Comparison of ENCODE assay signal across 26 cellular contexts in the genomic region with DNA sequence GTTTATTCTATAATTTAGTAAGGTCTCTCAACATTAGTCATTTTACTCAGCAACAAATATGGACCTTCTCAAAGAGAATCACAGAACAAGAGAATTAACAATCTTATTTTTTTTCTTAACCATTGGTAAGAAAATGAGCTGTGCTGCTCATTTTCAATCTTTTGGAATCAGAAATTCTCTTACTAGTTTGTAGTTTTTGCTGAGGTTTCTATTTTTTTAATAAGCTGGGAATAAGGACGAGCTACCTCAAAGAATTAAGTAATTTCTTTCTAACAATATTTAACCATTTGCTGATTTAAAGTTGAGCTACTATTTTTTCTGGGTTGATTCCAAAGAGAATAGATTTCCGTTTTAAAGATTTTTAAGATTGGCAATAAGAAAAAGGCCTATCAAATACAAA. TPM values are rescaled to one million over a fixed set of nuclear protein-coding genes. Genes with fewer than 3 reads are reported as not detected.
DNase-seq lines count a peak whose midpoint lies in the region; ATAC-seq, FAIRE-seq and TF ChIP-seq lines count a peak whose summit lies in the region.
"Had no signal": no experiment of that assay in that cellular context is flagged by ENCODE, and none has a peak within 500 bp of the region (broad histone marks: within the 10 kb centered on the region; RNA-seq: fewer than 3 reads in every experiment).

No MANE protein-coding gene starts in this region.

- TF ChIP-seq CTCF in HepG2 (CRISPR knock-in tag; IDR thresholded peaks at IDR 0.05) (no peak), right lobe of liver (IDR thresholded peaks at IDR 0.05) (no peak), IMR-90 (conservative IDR thresholded peaks at IDR 0.05; ENCODE audit: low read depth, low read length) (no peak), kidney (IDR thresholded peaks at IDR 0.05; ENCODE audit: borderline replicate concordance, extremely low read depth, insufficient read depth) (no peak)
- no peak for TF ChIP-seq CTCF in CD8-positive, alpha-beta T cell (IDR thresholded peaks at IDR 0.05)

- H3K9me3 ChIP-seq in HepG2 (ENCODE audit: low read length) = no peaks in the 10 kb centered on the region
- no peaks in the 10 kb centered on the region for H3K9me3 ChIP-seq in right lobe of liver
- no peaks in the 10 kb centered on the region for H3K9me3 ChIP-seq in IMR-90 (ENCODE audit: control insufficient read depth, insufficient read depth, low read length)
- H3K9me3 ChIP-seq in kidney (ENCODE audit: control insufficient read depth in 1 of 2, low read length in 2 of 2) = no peaks in the 10 kb centered on the region
- H3K9me3 ChIP-seq in CD8-positive, alpha-beta T cell (ENCODE audit: low read length) = no peaks in the 10 kb centered on the region
- H3K9me3 ChIP-seq: BLaER1 treated with 17β-estradiol and CSF1 and Interleukin-3, amounts not matched to agents 10 nM and 100 nM; Caco-2 had no signal

- no peak overlapping the region for H2BK20ac ChIP-seq in IMR-90 (ENCODE audit: low read depth, low read length)

- BruUV-seq in HepG2 (replicated peaks; lab: Mats Ljungman, UMichigan) (no TSS peak), IMR-90 (replicated peaks; lab: Mats Ljungman, UMichigan) (no TSS peak)

- no peak overlapping the region for H3K4me3 ChIP-seq in HepG2 (replicated peaks in 1 of 3; ENCODE audit: insufficient read depth in 1 of 3, low read depth in 2 of 3, low read length in 3 of 3)
- H3K4me3 ChIP-seq in right lobe of liver = no peak overlapping the region
- H3K4me3 ChIP-seq in IMR-90 (ENCODE audit: insufficient read depth, low read depth, low read length) = no peak overlapping the region
- H3K4me3 ChIP-seq in kidney (ENCODE audit: low read length in 2 of 2) = no peak overlapping the region
- no peak overlapping the region for H3K4me3 ChIP-seq in CD8-positive, alpha-beta T cell (ENCODE audit: low read depth, low read length)
- H3K4me3 ChIP-seq: BLaER1 treated with 17β-estradiol and CSF1 and Interleukin-3, amounts not matched to agents 10 nM and 100 nM; GM12878 had no signal

- H3K23ac ChIP-seq in IMR-90 (ENCODE audit: low read depth, low read length) = no peak overlapping the region

- TF ChIP-seq EP300 in HepG2 (IDR thresholded peaks at IDR 0.05; ENCODE audit: low read depth in 2 of 2, low read length in 2 of 2) (no peak), HepG2 (CRISPR knock-in tag; IDR thresholded peaks at IDR 0.05; ENCODE audit: borderline replicate concordance) (no peak)

- peaks cover 0 to 4% (median 0%) of the 10 kb centered on the region in 3 donors for H3K36me3 Mint-ChIP-seq in immature natural killer cell
- H3K36me3 Mint-ChIP-seq in CD8-positive, alpha-beta T cell = peaks cover 2% of the 10 kb centered on the region
- H3K36me3 Mint-ChIP-seq: CD4-positive, CD25-positive, alpha-beta regulatory T cell had no signal

- H3K4me3 Mint-ChIP-seq in immature natural killer cell = no peak overlapping the region
- H3K4me3 Mint-ChIP-seq in CD8-positive, alpha-beta T cell = no peak overlapping the region
- H3K4me3 Mint-ChIP-seq: B cell; CD4-positive, alpha-beta memory T cell; CD4-positive, CD25-positive, alpha-beta regulatory T cell had no signal

- H3K27me3 ChIP-seq in HepG2 (ENCODE audit: control insufficient read depth in 1 of 2, insufficient read depth in 2 of 2, low read length in 2 of 2) (no peaks in the 10 kb centered on the region), right lobe of liver (no peaks in the 10 kb centered on the region), IMR-90 (ENCODE audit: control insufficient read depth, insufficient read depth, low read length) (no peaks in the 10 kb centered on the region)
- H3K27me3 ChIP-seq in CD8-positive, alpha-beta T cell (ENCODE audit: insufficient read depth, low read length) = no peaks in the 10 kb centered on the region
- H3K27me3 ChIP-seq: BLaER1 treated with 17β-estradiol and CSF1 and Interleukin-3, amounts not matched to agents 10 nM and 100 nM had no signal

- no peak overlapping the region for H3K27ac ChIP-seq in HepG2 (ENCODE audit: extremely low read length, insufficient read depth, low read length)
- H3K27ac ChIP-seq in right lobe of liver = no peak overlapping the region
- H3K27ac ChIP-seq in IMR-90 (ENCODE audit: insufficient read depth, low read length) = no peak overlapping the region
- H3K27ac ChIP-seq in kidney (ENCODE audit: low read depth in 2 of 2, low read length in 2 of 2) = no peak overlapping the region
- H3K27ac ChIP-seq in CD8-positive, alpha-beta T cell (ENCODE audit: low read depth, low read length) = no peak overlapping the region
- H3K27ac ChIP-seq: 22Rv1; BLaER1 treated with 17β-estradiol and CSF1 and Interleukin-3, amounts not matched to agents 10 nM and 100 nM; C4-2B had no signal

- no peak for TF ChIP-seq RAD21 in HepG2 (CRISPR knock-in tag; IDR thresholded peaks at IDR 0.05)
- no peak for TF ChIP-seq RAD21 in IMR-90 (IDR thresholded peaks at IDR 0.05; ENCODE audit: low read length)

- H3K9me3 Mint-ChIP-seq in immature natural killer cell = no peaks in the 10 kb centered on the region
- H3K9me3 Mint-ChIP-seq in CD8-positive, alpha-beta T cell = no peaks in the 10 kb centered on the region
- H3K9me3 Mint-ChIP-seq: CD4-positive, alpha-beta memory T cell; CD4-positive, CD25-positive, alpha-beta regulatory T cell had no signal

- POLR2A ChIA-PET in HepG2 (lab: Yijun Ruan, JAX) = no interaction called here
- POLR2A ChIA-PET in IMR-90 (lab: Charles Lee; ENCODE audit: unreplicated experiment) = interaction anchor here (0.6 kb wide), 1 partner anchor 44 kb away, joined by 3 read pairs; a partner anchor contains a TSS
- POLR2A ChIA-PET in CD8-positive, alpha-beta T cell (lab: Charles Lee) = no interaction called here

- H4K20me1 ChIP-seq in HepG2 (ENCODE audit: insufficient read depth, low read length) = no peaks in the 10 kb centered on the region
- H4K20me1 ChIP-seq in IMR-90 (ENCODE audit: insufficient read depth, low read length) = no peaks in the 10 kb centered on the region
- H4K20me1 ChIP-seq: BLaER1 treated with 17β-estradiol and CSF1 and Interleukin-3, amounts not matched to agents 10 nM and 100 nM had no signal

- H4K91ac ChIP-seq in IMR-90 (ENCODE audit: insufficient read depth, low read depth, low read length) = no peak overlapping the region

- H2AFZ ChIP-seq in HepG2 (ENCODE audit: low read length) = no peak overlapping the region
- no peak overlapping the region for H2AFZ ChIP-seq in IMR-90 (replicated peaks; ENCODE audit: low read length, poor library complexity)

- ATAC-seq in HepG2 = no peak
- no peak for ATAC-seq in right lobe of liver
- no peak for ATAC-seq in IMR-90 (ENCODE audit: low read depth)
- no peak for ATAC-seq in CD8-positive, alpha-beta T cell
- ATAC-seq: GM12878 had no signal

- H3K14ac ChIP-seq in IMR-90 (replicated peaks; ENCODE audit: low read depth, low read length) = no peak overlapping the region

- H2AK9ac ChIP-seq in IMR-90 (replicated peaks; ENCODE audit: low read depth, low read length, poor library complexity) = no peak overlapping the region

- in situ Hi-C loops in HepG2 (cut with HindIII; ENCODE audit: extremely low pct_ligation_motif_present, low pct_unique_long_range_greater_than_20kb) = no loop called here
- in situ Hi-C loops in IMR-90 (cut with MboI; ENCODE audit: low sequenced_read_pairs) = no loop called here

- H3K56ac ChIP-seq in IMR-90 (ENCODE audit: extremely low read depth, insufficient read depth, low read length) = no peak overlapping the region

- no peaks in the 10 kb centered on the region for H3K27me3 Mint-ChIP-seq in immature natural killer cell (ENCODE audit: low read depth in 3 of 3)
- no peaks in the 10 kb centered on the region for H3K27me3 Mint-ChIP-seq in CD8-positive, alpha-beta T cell (ENCODE audit: low read depth)
- H3K27me3 Mint-ChIP-seq: B cell; CD4-positive, alpha-beta memory T cell; CD4-positive, CD25-positive, alpha-beta regulatory T cell had no signal

- no peak overlapping the region for H4K8ac ChIP-seq in IMR-90 (ENCODE audit: low read depth in 2 of 2, low read length in 2 of 2)

- WGBS in HepG2 (ENCODE audit: low lambda C conversion rate) = 90% methylated on average over 2 of the region's 2 CpGs
- 84% methylated on average over 2 of the region's 2 CpGs for WGBS in right lobe of liver (ENCODE audit: insufficient coverage, low coverage, low lambda C conversion rate, missing lambda C conversion rate)
- WGBS in IMR-90 (ENCODE audit: extremely low coverage in 2 of 2, insufficient read length in 1 of 2), 2 experiments = no CpG with 5 or more reads among the region's 2 CpGs

- dilution Hi-C loops in IMR-90 (cut with HindIII; ENCODE audit: low sequenced_read_pairs, unreplicated experiment) = no loop called here

- no peak overlapping the region for H2AK5ac ChIP-seq in IMR-90 (ENCODE audit: low read depth, low read length)

- H3K4ac ChIP-seq in IMR-90 (ENCODE audit: low read depth, low read length) = no peak overlapping the region

- intact Hi-C loops in HepG2 (cut with micrococcal nuclease; ENCODE audit: unreplicated experiment) = no loop called here
- intact Hi-C loops in right lobe of liver (cut with DNase I) = no loop called here
- intact Hi-C loops in IMR-90 (cut with micrococcal nuclease) = no loop called here
- intact Hi-C loops in kidney (cut with DNase I) = no loop called here
- intact Hi-C loops in CD8-positive, alpha-beta T cell (cut with DNase I, micrococcal nuclease) = no loop called here

- peaks cover 18 to 24% of the 10 kb centered on the region in 2 donors for H3K4me1 Mint-ChIP-seq in immature natural killer cell
- peaks cover 11% of the 10 kb centered on the region for H3K4me1 Mint-ChIP-seq in CD8-positive, alpha-beta T cell (ENCODE audit: low read depth)
- H3K4me1 Mint-ChIP-seq: B cell had no signal

- H2BK5ac ChIP-seq in IMR-90 (ENCODE audit: low read depth, low read length, poor library complexity, severe bottlenecking) = no peak overlapping the region

- no peak overlapping the region for H2BK120ac ChIP-seq in IMR-90 (ENCODE audit: low read depth, low read length)

- FAIRE-seq in HepG2 (lab: Jason Lieb, UNC) = peak; percentile 18
- FAIRE-seq in endometrium (lab: Jason Lieb, UNC) = peak; percentile 84
- peak; percentile 25 for FAIRE-seq in kidney (lab: Jason Lieb, UNC)
- FAIRE-seq in frontal cortex (lab: Jason Lieb, UNC) = no peak
- FAIRE-seq: D721Med, GM12878, GM12892, GM18507 had no signal

- H3K18ac ChIP-seq in IMR-90 (ENCODE audit: low read depth, low read length) = no peak overlapping the region

- no peaks in the 10 kb centered on the region for H3K79me1 ChIP-seq in IMR-90 (ENCODE audit: low read depth in 1 of 2, low read length in 2 of 2)

- H3K79me2 ChIP-seq in HepG2 (ENCODE audit: insufficient read depth, low read length) = no peaks in the 10 kb centered on the region

- H3K9me1 ChIP-seq in IMR-90 (ENCODE audit: insufficient read depth, low read length) = no peaks in the 10 kb centered on the region; the same call in 1 of the 2 replicates

- DNase-seq in HepG2 (ENCODE audit: low spot score) = no peak
- DNase-seq in right lobe of liver = no peak
- no peak for DNase-seq in IMR-90
- no peak for DNase-seq in kidney
- no peak for DNase-seq in immature natural killer cell
- no peak for DNase-seq in frontal cortex (ENCODE audit: low spot score in 2 of 2)
- DNase-seq in CD8-positive, alpha-beta T cell = no peak
- DNase-seq: AML-193; Caco-2; Calu3; CD4-positive, alpha-beta memory T cell; CD4-positive, CD25-positive, alpha-beta regulatory T cell; DMS79 treated with DMSO at 0.1 percent for 48 hours; GDM1 had no signal

- no peak overlapping the region for H3K27ac Mint-ChIP-seq in immature natural killer cell
- H3K27ac Mint-ChIP-seq in CD8-positive, alpha-beta T cell = no peak overlapping the region
- H3K27ac Mint-ChIP-seq: B cell; CD4-positive, CD25-positive, alpha-beta regulatory T cell had no signal

- CTCF ChIA-PET in HepG2 (lab: Yijun Ruan, JAX; ENCODE audit: low intra/inter-chr PET ratio, low total read pairs) (no interaction called here), IMR-90 (lab: Yijun Ruan, JAX) (no interaction called here)
- CTCF ChIA-PET in CD8-positive, alpha-beta T cell (lab: Charles Lee) = interaction anchor here (0.7 kb wide), 1 partner anchor 12 kb away, joined by 3 read pairs; no protein-coding TSS in a partner anchor

- H4K5ac ChIP-seq in IMR-90 (ENCODE audit: low read depth, low read length) = no peak overlapping the region

- H3K36me3 ChIP-seq in HepG2 (replicated peaks in 1 of 2; ENCODE audit: control insufficient read depth in 1 of 2, insufficient read depth in 2 of 2, low read length in 2 of 2) (no peaks in the 10 kb centered on the region), right lobe of liver (no peaks in the 10 kb centered on the region), IMR-90 (ENCODE audit: control insufficient read depth, insufficient read depth, low read length) (no peaks in the 10 kb centered on the region), kidney (ENCODE audit: control insufficient read depth in 1 of 2, insufficient read depth in 2 of 2, low read length in 2 of 2) (peaks cover 0 to 2% of the 10 kb centered on the region in 2 donors)
- no peaks in the 10 kb centered on the region for H3K36me3 ChIP-seq in CD8-positive, alpha-beta T cell (ENCODE audit: insufficient read depth, low read length)
- H3K36me3 ChIP-seq: BLaER1 treated with 17β-estradiol and CSF1 and Interleukin-3, amounts not matched to agents 10 nM and 100 nM had no signal

- H2BK15ac ChIP-seq in IMR-90 (ENCODE audit: low read depth, low read length) = no peak overlapping the region

- no peak overlapping the region for H3K9ac ChIP-seq in HepG2 (ENCODE audit: insufficient read depth, low read depth, low read length)
- no peak overlapping the region for H3K9ac ChIP-seq in IMR-90 (ENCODE audit: low read depth, low read length)
- H3K9ac ChIP-seq in kidney (ENCODE audit: low read length in 2 of 2) = no peak overlapping the region
- H3K9ac ChIP-seq: BLaER1 treated with 17β-estradiol and CSF1 and Interleukin-3, amounts not matched to agents 10 nM and 100 nM had no signal

- TF ChIP-seq POLR2A in HepG2 (IDR thresholded peaks at IDR 0.05; ENCODE audit: insufficient read depth in 1 of 2, low read depth in 2 of 2, low read length in 2 of 2) = no peak
- no peak for TF ChIP-seq POLR2A in right lobe of liver (IDR thresholded peaks at IDR 0.05)
- TF ChIP-seq POLR2A in IMR-90 (IDR thresholded peaks at IDR 0.05; ENCODE audit: low read depth, low read length) = no peak

- H3K4me2 ChIP-seq in HepG2 (ENCODE audit: low read depth, low read length) = no peak overlapping the region
- H3K4me2 ChIP-seq in IMR-90 (ENCODE audit: low read depth, low read length) = no peak overlapping the region
- H3K4me2 ChIP-seq: BLaER1 treated with 17β-estradiol and CSF1 and Interleukin-3, amounts not matched to agents 10 nM and 100 nM had no signal

- H3K4me1 ChIP-seq in HepG2 (ENCODE audit: insufficient read depth, low read length) = no peaks in the 10 kb centered on the region
- no peaks in the 10 kb centered on the region for H3K4me1 ChIP-seq in right lobe of liver
- H3K4me1 ChIP-seq in IMR-90 (ENCODE audit: control insufficient read depth, insufficient read depth, low read length) = peaks cover 5% of the 10 kb centered on the region
- H3K4me1 ChIP-seq in kidney (ENCODE audit: control insufficient read depth in 1 of 2, insufficient read depth in 1 of 2, low read depth in 1 of 2, low read length in 2 of 2) = no peaks in the 10 kb centered on the region
- no peaks in the 10 kb centered on the region for H3K4me1 ChIP-seq in CD8-positive, alpha-beta T cell (ENCODE audit: insufficient read depth, low read length)
- H3K4me1 ChIP-seq: Caco-2 had no signal

RNA-seq across cellular contexts. Expression of a gene that starts 44.2 kb away (rescaled TPM):
- 15.8 and 20.2 TPM in 2 replicates for total RNA-seq in HepG2 (2016; rRNA removed; fragmentation: Illumina TruSeq; extraction: Trizol)
- 12.4 and 12.7 TPM in 2 replicates for total RNA-seq in HepG2 (2016; cell fraction: cytosol; rRNA removed; fragmentation: Illumina TruSeq; extraction: Trizol; ENCODE audit: low read depth)
- total RNA-seq in HepG2 (2016; cell fraction: insoluble cytoplasmic fraction; rRNA removed; fragmentation: Illumina TruSeq; extraction: Trizol) = 15.6 and 19.3 TPM in 2 replicates
- total RNA-seq in HepG2 (2016; cell fraction: membrane; rRNA removed; fragmentation: Illumina TruSeq; extraction: Trizol) = 10.4 and 17.6 TPM in 2 replicates
- total RNA-seq in HepG2 (2016; cell fraction: nucleus; rRNA removed; fragmentation: Illumina TruSeq; extraction: Trizol) = 9.1 and 9.3 TPM in 2 replicates
- polyA plus RNA-seq in HepG2 (2011; rRNA removed) = 3.4 and 5.0 TPM in 2 replicates
- 3.1 and 4.3 TPM in 2 replicates for polyA plus RNA-seq in HepG2 (2011; cell fraction: cytosol; rRNA removed)
- 0.90 and 1.0 TPM in 2 replicates for polyA plus RNA-seq in HepG2 (2011; cell fraction: nucleus; rRNA removed)
- 4.8 and 8.9 TPM in 2 replicates for polyA plus RNA-seq in HepG2 (2012)
- polyA plus RNA-seq in HepG2 (2016; cell fraction: cytosol; fragmentation: Illumina TruSeq; extraction: Trizol; ENCODE audit: low read depth) = 13.6 and 21.5 TPM in 2 replicates
- 19.8 and 20.9 TPM in 2 replicates for polyA plus RNA-seq in HepG2 (2016; cell fraction: insoluble cytoplasmic fraction; fragmentation: Illumina TruSeq; extraction: Trizol; ENCODE audit: low read depth)
- polyA plus RNA-seq in HepG2 (2016; cell fraction: membrane; fragmentation: Illumina TruSeq; extraction: Trizol; ENCODE audit: low read depth) = 8.7 and 14.3 TPM in 2 replicates
- 13.8 and 15.8 TPM in 2 replicates for polyA plus RNA-seq in HepG2 (2016; cell fraction: nucleus; fragmentation: Illumina TruSeq; extraction: Trizol; ENCODE audit: insufficient read depth, low read depth)
- 1.7 and 3.1 TPM in 2 replicates for polyA minus RNA-seq in HepG2 (2011; rRNA and poly(A)+ RNA removed; ENCODE audit: low replicate concordance)
- polyA minus RNA-seq in HepG2 (2011; cell fraction: cytosol; rRNA and poly(A)+ RNA removed) = 2.5 and 4.3 TPM in 2 replicates
- 2.4 and 3.1 TPM in 2 replicates for polyA minus RNA-seq in HepG2 (2011; cell fraction: nucleus; rRNA and poly(A)+ RNA removed)
- 10 to 100 TPM in 4 of 6 experiments, 1 to 10 TPM in 2; 7.3 to 14.4 (median 11.4) TPM for total RNA-seq in right lobe of liver
- total RNA-seq in IMR-90 (2012; rRNA removed) = 12.7 and 13.6 TPM in 2 replicates
- 8.6 and 10.8 TPM in 2 replicates for polyA plus RNA-seq in IMR-90 (2012; rRNA removed)
- polyA plus RNA-seq in IMR-90 (2012; cell fraction: cytosol; rRNA removed) = 2.1 and 3.0 TPM in 2 replicates
- polyA plus RNA-seq in IMR-90 (2012; cell fraction: nucleus; rRNA removed; ENCODE audit: low replicate concordance) = 0.53 and 2.4 TPM in 2 replicates
- total RNA-seq in kidney = 35.2 TPM
- polyA plus RNA-seq in kidney (ENCODE audit: insufficient read depth, low read depth, low replicate concordance) = 50.9 TPM
- 10 to 100 TPM; 45.4 to 59.6 (median 57.0) TPM for polyA plus RNA-seq in immature natural killer cell
- 23.2 TPM for total RNA-seq in frontal cortex
- 10 to 100 TPM; 10.1 to 12.8 TPM for total RNA-seq in CD8-positive, alpha-beta T cell

RNA-seq across cellular contexts. Expression of a gene that starts 53.8 kb away (rescaled TPM):
- not detected in 2 replicates for total RNA-seq in HepG2 (2016; rRNA removed; fragmentation: Illumina TruSeq; extraction: Trizol)
- total RNA-seq in HepG2 (2016; cell fraction: cytosol; rRNA removed; fragmentation: Illumina TruSeq; extraction: Trizol; ENCODE audit: low read depth) = not detected in 2 replicates
- total RNA-seq in HepG2 (2016; cell fraction: insoluble cytoplasmic fraction; rRNA removed; fragmentation: Illumina TruSeq; extraction: Trizol) = not detected in 2 replicates
- total RNA-seq in HepG2 (2016; cell fraction: membrane; rRNA removed; fragmentation: Illumina TruSeq; extraction: Trizol) = not detected in 2 replicates
- total RNA-seq in HepG2 (2016; cell fraction: nucleus; rRNA removed; fragmentation: Illumina TruSeq; extraction: Trizol) = not detected in 2 replicates
- polyA plus RNA-seq in HepG2 (2011; rRNA removed) = not detected in 2 replicates
- polyA plus RNA-seq in HepG2 (2011; cell fraction: cytosol; rRNA removed) = not detected in 2 replicates
- polyA plus RNA-seq in HepG2 (2011; cell fraction: nucleus; rRNA removed) = not detected in 2 replicates
- polyA plus RNA-seq in HepG2 (2012) = not detected in 2 replicates
- polyA plus RNA-seq in HepG2 (2016; cell fraction: cytosol; fragmentation: Illumina TruSeq; extraction: Trizol; ENCODE audit: low read depth) = not detected in 2 replicates
- not detected in 2 replicates for polyA plus RNA-seq in HepG2 (2016; cell fraction: insoluble cytoplasmic fraction; fragmentation: Illumina TruSeq; extraction: Trizol; ENCODE audit: low read depth)
- polyA plus RNA-seq in HepG2 (2016; cell fraction: membrane; fragmentation: Illumina TruSeq; extraction: Trizol; ENCODE audit: low read depth) = not detected in 2 replicates
- polyA plus RNA-seq in HepG2 (2016; cell fraction: nucleus; fragmentation: Illumina TruSeq; extraction: Trizol; ENCODE audit: insufficient read depth, low read depth) = not detected in 2 replicates
- not detected in 2 replicates for polyA minus RNA-seq in HepG2 (2011; rRNA and poly(A)+ RNA removed; ENCODE audit: low replicate concordance)
- not detected in 2 replicates for polyA minus RNA-seq in HepG2 (2011; cell fraction: cytosol; rRNA and poly(A)+ RNA removed)
- not detected in 2 replicates for polyA minus RNA-seq in HepG2 (2011; cell fraction: nucleus; rRNA and poly(A)+ RNA removed)
- not detected for total RNA-seq in right lobe of liver
- total RNA-seq in IMR-90 (2012; rRNA removed) = not detected in 2 replicates
- not detected in 2 replicates for polyA plus RNA-seq in IMR-90 (2012; rRNA removed)
- not detected in 2 replicates for polyA plus RNA-seq in IMR-90 (2012; cell fraction: cytosol; rRNA removed)
- not detected in 2 replicates for polyA plus RNA-seq in IMR-90 (2012; cell fraction: nucleus; rRNA removed; ENCODE audit: low replicate concordance)
- total RNA-seq in kidney = 0.57 TPM
- polyA plus RNA-seq in kidney (ENCODE audit: insufficient read depth, low read depth, low replicate concordance) = 0.82 TPM
- polyA plus RNA-seq in immature natural killer cell = 1 to 10 TPM; 1.0 to 4.1 (median 2.5) TPM
- not detected for total RNA-seq in frontal cortex
- total RNA-seq in CD8-positive, alpha-beta T cell = under 1 TPM; 0.78 to 0.84 TPM
- total RNA-seq: A172, Caco-2, Calu3, G401 had no signal
- polyA plus RNA-seq: BJ had no signal

RNA-seq across cellular contexts. Expression of a gene that starts 56.8 kb away (rescaled TPM):
- total RNA-seq in HepG2 (2016; rRNA removed; fragmentation: Illumina TruSeq; extraction: Trizol) = 0.49 TPM in 1 of 2 replicates, not detected in the other
- 0.53 TPM in 1 of 2 replicates, not detected in the other for total RNA-seq in HepG2 (2016; cell fraction: cytosol; rRNA removed; fragmentation: Illumina TruSeq; extraction: Trizol; ENCODE audit: low read depth)
- total RNA-seq in HepG2 (2016; cell fraction: insoluble cytoplasmic fraction; rRNA removed; fragmentation: Illumina TruSeq; extraction: Trizol) = 0.52 TPM in 1 of 2 replicates, not detected in the other
- not detected in 2 replicates for total RNA-seq in HepG2 (2016; cell fraction: membrane; rRNA removed; fragmentation: Illumina TruSeq; extraction: Trizol)
- not detected in 2 replicates for total RNA-seq in HepG2 (2016; cell fraction: nucleus; rRNA removed; fragmentation: Illumina TruSeq; extraction: Trizol)
- polyA plus RNA-seq in HepG2 (2011; rRNA removed) = 0.07 and 0.17 TPM in 2 replicates
- polyA plus RNA-seq in HepG2 (2011; cell fraction: cytosol; rRNA removed) = 0.04 TPM in 1 of 2 replicates, not detected in the other
- polyA plus RNA-seq in HepG2 (2011; cell fraction: nucleus; rRNA removed) = 0.05 and 0.24 TPM in 2 replicates
- polyA plus RNA-seq in HepG2 (2012) = 0.33 TPM in 1 of 2 replicates, not detected in the other
- polyA plus RNA-seq in HepG2 (2016; cell fraction: cytosol; fragmentation: Illumina TruSeq; extraction: Trizol; ENCODE audit: low read depth) = not detected in 2 replicates
- 0.69 TPM in 1 of 2 replicates, not detected in the other for polyA plus RNA-seq in HepG2 (2016; cell fraction: insoluble cytoplasmic fraction; fragmentation: Illumina TruSeq; extraction: Trizol; ENCODE audit: low read depth)
- not detected in 2 replicates for polyA plus RNA-seq in HepG2 (2016; cell fraction: membrane; fragmentation: Illumina TruSeq; extraction: Trizol; ENCODE audit: low read depth)
- polyA plus RNA-seq in HepG2 (2016; cell fraction: nucleus; fragmentation: Illumina TruSeq; extraction: Trizol; ENCODE audit: insufficient read depth, low read depth) = 1.1 TPM in 1 of 2 replicates, not detected in the other
- 0.33 TPM in 1 of 2 replicates, not detected in the other for polyA minus RNA-seq in HepG2 (2011; rRNA and poly(A)+ RNA removed; ENCODE audit: low replicate concordance)
- polyA minus RNA-seq in HepG2 (2011; cell fraction: cytosol; rRNA and poly(A)+ RNA removed) = not detected in 2 replicates
- polyA minus RNA-seq in HepG2 (2011; cell fraction: nucleus; rRNA and poly(A)+ RNA removed) = 0.13 TPM in 1 of 2 replicates, not detected in the other
- total RNA-seq in right lobe of liver = 1 to 10 TPM in 4 of 6 experiments, under 1 TPM in 2; 0.87 to 3.7 (median 1.5) TPM
- total RNA-seq in IMR-90 (2012; rRNA removed) = 19.4 and 29.4 TPM in 2 replicates
- 13.9 and 17.4 TPM in 2 replicates for polyA plus RNA-seq in IMR-90 (2012; rRNA removed)
- polyA plus RNA-seq in IMR-90 (2012; cell fraction: cytosol; rRNA removed) = 3.0 and 4.3 TPM in 2 replicates
- polyA plus RNA-seq in IMR-90 (2012; cell fraction: nucleus; rRNA removed; ENCODE audit: low replicate concordance) = 4.8 and 33.9 TPM in 2 replicates
- total RNA-seq in kidney = 5.0 TPM
- 2.0 TPM for polyA plus RNA-seq in kidney (ENCODE audit: insufficient read depth, low read depth, low replicate concordance)
- 1 to 10 TPM; 1.5 to 3.1 (median 2.4) TPM for polyA plus RNA-seq in immature natural killer cell
- total RNA-seq in frontal cortex = under 0.01 TPM
- 1 to 10 TPM; 3.4 to 3.7 TPM for total RNA-seq in CD8-positive, alpha-beta T cell
- total RNA-seq: Caco-2, G401 had no signal
